ENCODE assay signal across 8 cellular contexts in genomic region chr7:522071-522937, GRCh38. TPM values are rescaled to one million over a fixed set of nuclear protein-coding genes. Genes with fewer than 3 reads are reported as not detected.
DNase-seq lines count a peak whose midpoint lies in the region; ATAC-seq, FAIRE-seq and TF ChIP-seq lines count a peak whose summit lies in the region.

No MANE protein-coding gene starts in this region.

- H3K4me3 Mint-ChIP-seq in nephron progenitor cell, result peak overlapping the region; percentile 64

- peaks cover 6% of the 10 kb centered on the region for H3K4me1 Mint-ChIP-seq in nephron progenitor cell

- TF ChIP-seq CTCF in WI38 (IDR thresholded peaks at IDR 0.05; ENCODE audit: low read depth, low read length) (no peak), fibroblast of the aortic adventitia (IDR thresholded peaks at IDR 0.05; ENCODE audit: insufficient read depth, low read length) (no peak), nephron progenitor cell (IDR thresholded peaks at IDR 0.05) (no peak)

- ATAC-seq in HG03520 (IDR thresholded peaks at IDR 0.05; ENCODE audit: unreplicated experiment) (peak; percentile 34), GM19452 (IDR thresholded peaks at IDR 0.05; ENCODE audit: unreplicated experiment) (no peak), GM21390 (IDR thresholded peaks at IDR 0.05; ENCODE audit: unreplicated experiment) (no peak)

- H3K4me3 ChIP-seq in WI38 (ENCODE audit: low read depth, low read length) (peak overlapping the region; percentile 40), fibroblast of the aortic adventitia (ENCODE audit: low read depth, low read length) (peak overlapping the region; percentile 53)

- no peak overlapping the region for H3K27ac Mint-ChIP-seq in nephron progenitor cell

- no peak for FAIRE-seq in H54 (lab: Jason Lieb, UNC)

- DNase-seq in EL (peak; percentile 32), fibroblast of the aortic adventitia (ENCODE audit: low read depth) (peak; percentile 39), nephron progenitor cell (peak; percentile 63), H54 (ENCODE audit: insufficient read length, low spot score) (no peak)

- H3K27me3 Mint-ChIP-seq in nephron progenitor cell (ENCODE audit: low read depth, poor library complexity), result peaks cover 62% of the 10 kb centered on the region

- no peak for TF ChIP-seq POLR2A in H54 (IDR thresholded peaks at IDR 0.05; ENCODE audit: low read depth, low read length)

- H3K9me3 Mint-ChIP-seq in nephron progenitor cell, result no peaks in the 10 kb centered on the region

- H3K36me3 Mint-ChIP-seq in nephron progenitor cell (ENCODE audit: low read depth), result no peaks in the 10 kb centered on the region

RNA-seq across cellular contexts. Expression of gene PDGFA, which starts 2.7 kb away (rescaled TPM):
- total RNA-seq in fibroblast of the aortic adventitia (ENCODE audit: low replicate concordance), result 4.1 and 20.3 TPM in 2 replicates
